Comparison of ENCODE assay signal across 8 cellular contexts in the genomic region with DNA sequence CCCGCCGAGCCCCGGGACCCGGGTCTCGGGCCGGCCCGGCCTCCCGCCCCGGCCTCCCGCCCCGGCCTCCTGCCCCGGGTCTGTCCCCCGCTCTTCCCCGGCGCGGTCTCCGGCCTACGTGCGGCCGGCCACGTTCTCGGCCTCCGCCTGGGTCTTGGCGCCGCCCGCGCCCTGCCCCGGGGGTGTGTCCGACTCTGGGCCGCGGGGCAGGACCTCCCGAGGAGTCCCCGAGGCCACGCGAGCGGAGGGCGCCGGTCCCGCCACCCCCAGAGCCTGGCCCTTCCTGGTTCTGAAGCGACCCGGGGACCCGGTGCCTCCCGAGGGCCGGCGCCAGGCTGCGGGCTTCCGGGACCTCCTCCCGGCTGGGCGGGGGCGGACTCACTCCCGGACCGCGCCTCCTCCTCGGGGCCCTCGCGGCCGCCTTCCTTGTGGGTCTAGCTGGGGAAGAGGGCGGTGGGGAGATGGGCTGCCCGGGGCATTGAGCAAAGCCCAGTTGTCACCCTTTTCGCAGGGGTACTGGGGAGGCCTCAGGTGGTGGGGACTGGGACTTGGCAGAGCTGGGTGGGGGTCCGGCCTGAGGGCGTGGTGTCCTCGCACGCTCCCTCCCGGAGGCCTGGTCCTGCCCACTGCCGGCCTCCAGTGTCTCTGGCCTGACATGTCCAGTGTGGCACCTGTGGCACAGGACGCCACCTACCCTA. TPM values are rescaled to one million over a fixed set of nuclear protein-coding genes. Genes with fewer than 3 reads are reported as not detected.
DNase-seq lines count a peak whose midpoint lies in the region; ATAC-seq and TF ChIP-seq lines count a peak whose summit lies in the region.

No MANE protein-coding gene starts in this region.

- peak overlapping the region; percentile 82 for H3K4me3 Mint-ChIP-seq in nephron progenitor cell

- DNase-seq in Peyer's patch (peak; percentile 70 to 91 (median 90)), fibroblast of the aortic adventitia (ENCODE audit: low read depth) (peak; percentile 22), nephron progenitor cell (peak; percentile 66), testis (peak; percentile 70)
- DNase-seq in activated effector memory CD4-positive, alpha-beta T cell treated with Interleukin-2 at 50 U/mL for 16 hours: peak; percentile 56

- H3K9me3 ChIP-seq in Peyer's patch (no peaks in the 10 kb centered on the region), testis (no peaks in the 10 kb centered on the region)

- no peaks in the 10 kb centered on the region for H3K36me3 Mint-ChIP-seq in nephron progenitor cell (ENCODE audit: low read depth)

- H3K27ac ChIP-seq in 22Rv1 (peak overlapping the region; percentile 91), Peyer's patch (peak overlapping the region; percentile 89 to 100 (median 95)), testis (peak overlapping the region; percentile 59 to 87)

- peaks cover 51% of the 10 kb centered on the region for H3K4me1 Mint-ChIP-seq in nephron progenitor cell

- peaks cover 19 to 56% (median 23%) of the 10 kb centered on the region in 4 donors for H3K4me1 ChIP-seq in Peyer's patch
- H3K4me1 ChIP-seq in testis: peaks cover 51% of the 10 kb centered on the region

- H3K9me3 Mint-ChIP-seq in nephron progenitor cell: no peaks in the 10 kb centered on the region

- H3K4me3 ChIP-seq in Peyer's patch (peak overlapping the region; percentile 80 to 99 (median 97)), fibroblast of the aortic adventitia (ENCODE audit: low read depth, low read length) (peak overlapping the region; percentile 82), testis (peak overlapping the region; percentile 78 to 83)

- no peaks in the 10 kb centered on the region for H3K36me3 ChIP-seq in Peyer's patch
- H3K36me3 ChIP-seq in testis (ENCODE audit: low read depth, missing control alignments): no peaks in the 10 kb centered on the region

- H3K27me3 ChIP-seq in Peyer's patch (no peaks in the 10 kb centered on the region), testis (no peaks in the 10 kb centered on the region)

- WGBS in testis, 2 donors: 0 to 2% methylated on average over 11 to 31 of the region's 67 CpGs

- peaks cover 14% of the 10 kb centered on the region for H3K27me3 Mint-ChIP-seq in nephron progenitor cell (ENCODE audit: low read depth, poor library complexity)

- peak; percentile 81 to 82 for TF ChIP-seq POLR2A in Peyer's patch (IDR thresholded peaks at IDR 0.05)
- no peak for TF ChIP-seq POLR2A in testis (IDR thresholded peaks at IDR 0.05)

- TF ChIP-seq CTCF in 22Rv1 (IDR thresholded peaks at IDR 0.05) (no peak), Peyer's patch (IDR thresholded peaks at IDR 0.05) (no peak), fibroblast of the aortic adventitia (IDR thresholded peaks at IDR 0.05; ENCODE audit: insufficient read depth, low read length) (no peak), nephron progenitor cell (IDR thresholded peaks at IDR 0.05) (no peak), testis (IDR thresholded peaks at IDR 0.05) (no peak)

- no peak overlapping the region for H3K27ac Mint-ChIP-seq in nephron progenitor cell

- ATAC-seq in GM18520 (IDR thresholded peaks at IDR 0.05; ENCODE audit: unreplicated experiment) (peak; percentile 14), HG03196 (IDR thresholded peaks at IDR 0.05; ENCODE audit: unreplicated experiment) (peak; percentile 18)

- intact Hi-C loops in testis (cut with DNase I; ENCODE audit: low total_unique reads): no loop called here

RNA-seq across cellular contexts. Expression of a gene that starts 0.6 kb away (rescaled TPM):
- total RNA-seq in Peyer's patch (100 to 1,000 TPM; 192 to 404 (median 274) TPM), fibroblast of the aortic adventitia (ENCODE audit: low replicate concordance) (96.8 and 114 TPM in 2 replicates), testis (100 to 1,000 TPM; 213 to 298 TPM)
- polyA plus RNA-seq in testis (ENCODE audit: insufficient read depth, low read depth, low replicate concordance): 132 TPM

RNA-seq across cellular contexts. Expression of a gene that starts 14.7 kb away (rescaled TPM):
- 1 to 10 TPM in 1 of 4 donors, not detected in 3; 1.7 TPM for total RNA-seq in Peyer's patch
- not detected in 2 replicates for total RNA-seq in fibroblast of the aortic adventitia (ENCODE audit: low replicate concordance)
- under 1 TPM; 0.55 to 0.68 TPM for total RNA-seq in testis
- 0.16 TPM for polyA plus RNA-seq in testis (ENCODE audit: insufficient read depth, low read depth, low replicate concordance)

RNA-seq across cellular contexts. Expression of a gene that starts 38.7 kb away (rescaled TPM):
- total RNA-seq in Peyer's patch (not detected), fibroblast of the aortic adventitia (ENCODE audit: low replicate concordance) (not detected in 2 replicates), testis (under 1 TPM; 0.71 to 0.87 TPM)
- polyA plus RNA-seq in testis (ENCODE audit: insufficient read depth, low read depth, low replicate concordance): 0.24 TPM

RNA-seq across cellular contexts. Expression of a gene that starts 38.8 kb away (rescaled TPM):
- total RNA-seq in Peyer's patch (10 to 100 TPM; 20.5 to 50.6 (median 39.9) TPM), fibroblast of the aortic adventitia (ENCODE audit: low replicate concordance) (9.4 and 17.7 TPM in 2 replicates), testis (10 to 100 TPM; 71.7 to 81.6 TPM)
- 40.8 TPM for polyA plus RNA-seq in testis (ENCODE audit: insufficient read depth, low read depth, low replicate concordance)

RNA-seq across cellular contexts. Expression of a gene that starts 53.0 kb away (rescaled TPM):
- total RNA-seq in Peyer's patch (10 to 100 TPM in 1 of 4 donors, 1 to 10 TPM in 3; 1.1 to 27.2 (median 3.3) TPM), fibroblast of the aortic adventitia (ENCODE audit: low replicate concordance) (0.08 TPM in 1 of 2 replicates, not detected in the other), testis (1 to 10 TPM; 3.0 to 3.9 TPM)
- polyA plus RNA-seq in testis (ENCODE audit: insufficient read depth, low read depth, low replicate concordance): 4.9 TPM

Comparison
In these comparisons a context has a peak if more than half of its experiments do, and no peak if none do; other contexts are left out.
1. Peak in every context shown above with its lines: DNase-seq, ATAC-seq, H3K4me3 ChIP-seq and H3K27ac ChIP-seq.
2. DNase-seq: peak in every context shown above with its lines; median percentile 90 in Peyer's patch; 70 in testis; 66 in nephron progenitor cell; 56 in activated effector memory CD4-positive, alpha-beta T cell treated with Interleukin-2 at 50 U/mL for 16 hours; 22 in fibroblast of the aortic adventitia.